In the genomic region with DNA sequence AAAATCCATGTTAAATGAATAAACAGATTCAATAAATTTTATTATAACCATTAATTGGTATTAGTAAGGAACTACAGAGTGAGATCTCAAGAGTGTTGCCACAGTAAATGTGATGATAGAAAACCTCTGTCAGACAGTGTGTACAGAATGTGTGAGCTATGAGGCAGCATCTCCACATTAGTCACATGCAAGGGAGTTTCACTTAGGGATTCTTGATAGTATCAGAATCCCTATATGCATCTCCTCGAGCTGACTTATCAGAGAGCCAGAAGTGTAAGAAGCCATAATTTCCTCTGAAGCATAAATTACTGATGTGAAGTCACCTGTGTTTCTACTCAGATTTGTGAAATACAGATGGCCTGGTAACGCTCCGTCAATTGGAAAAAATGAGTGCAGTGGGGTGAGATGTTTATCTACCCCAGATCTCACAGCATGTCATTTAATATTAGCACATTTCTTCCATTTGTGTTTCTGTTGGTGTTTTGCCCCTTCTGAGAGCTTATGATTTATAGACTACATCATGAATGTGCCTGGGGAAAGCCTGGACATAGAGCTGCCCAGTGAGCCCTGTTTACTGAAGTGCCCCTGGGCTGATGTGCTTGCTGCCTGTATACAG, we compare ENCODE assay signal across 24 cellular contexts.
DNase-seq lines count a peak whose midpoint lies in the region; ATAC-seq lines count a peak whose summit lies in the region.
"Had no signal": no experiment of that assay in that cellular context is flagged by ENCODE, and none has a peak within 500 bp of the region (broad histone marks: within the 10 kb centered on the region; RNA-seq: fewer than 3 reads in every experiment).

No MANE protein-coding gene starts in this region.

- H3K4me1 Mint-ChIP-seq in activated T-cell treated with anti-CD3 and anti-CD28 coated beads, Interleukin-2, amount 50 U/mL, for 72 hours (ENCODE audit: low read depth): no peaks in the 10 kb centered on the region
- H3K4me1 Mint-ChIP-seq: H9 had no signal

- DNase-seq in activated T-cell treated with anti-CD3 and anti-CD28 coated beads, Interleukin-2, amount 50 U/mL, for 72 hours: no peak
- no peak for DNase-seq in activated T-cell treated with anti-CD3 and anti-CD28 coated beads, Interleukin-2, amount 50 U/mL, for 48 hours
- DNase-seq in NCI-H1417 treated with DMSO at 0.1 percent for 48 hours (lab: John Stamatoyannopoulos, UW) (peak; percentile 16), SK-N-DZ (ENCODE audit: low spot score) (peak; percentile 91), retina (peak; percentile 36), foreskin melanocyte (no peak), NCI-H2107 (lab: John Stamatoyannopoulos, UW) (no peak)
- DNase-seq: ACHN; Caco-2; CD4-positive, alpha-beta memory T cell; GM23248; H9; HFFc6; MM.1S; NCI-H1048; NCI-H1436 treated with DMSO at 0.1 percent for 48 hours; NCI-H1930; NCI-H345; NCI-H524; NCI-H82; OCI-M1; SJCRH30 had no signal

- no peak overlapping the region for H3K4me3 Mint-ChIP-seq in activated T-cell treated with anti-CD3 and anti-CD28 coated beads, Interleukin-2, amount 50 U/mL, for 72 hours
- H3K4me3 Mint-ChIP-seq: CD4-positive, alpha-beta memory T cell; H9; HFFc6 had no signal

- peaks cover 1% of the 10 kb centered on the region in 2 donors for H3K9me3 Mint-ChIP-seq in activated T-cell treated with anti-CD3 and anti-CD28 coated beads, Interleukin-2, amount 50 U/mL, for 72 hours
- H3K9me3 Mint-ChIP-seq: HFFc6 had no signal

- no peak overlapping the region for H3K27ac Mint-ChIP-seq in activated T-cell treated with anti-CD3 and anti-CD28 coated beads, Interleukin-2, amount 50 U/mL, for 72 hours
- H3K27ac Mint-ChIP-seq: CD4-positive, alpha-beta memory T cell; H9; HFFc6 had no signal

- peaks cover 23% of the 10 kb centered on the region for H3K27me3 Mint-ChIP-seq in activated T-cell treated with anti-CD3 and anti-CD28 coated beads, Interleukin-2, amount 50 U/mL, for 72 hours (ENCODE audit: low read depth)

- H3K36me3 Mint-ChIP-seq in activated T-cell treated with anti-CD3 and anti-CD28 coated beads, Interleukin-2, amount 50 U/mL, for 72 hours (ENCODE audit: insufficient read depth in 2 of 2): peaks cover 0 to 3% of the 10 kb centered on the region in 2 donors
- H3K36me3 Mint-ChIP-seq: CD4-positive, alpha-beta memory T cell had no signal

- peak; percentile 69 to 79 for ATAC-seq in activated T-cell treated with anti-CD3 and anti-CD28 coated beads, Interleukin-2, amount 50 U/mL, for 72 hours (replicated peaks in 1 of 2)
- ATAC-seq: HepG2, K562 had no signal

Comparison
In these comparisons a context has a peak if more than half of its experiments do, and no peak if none do; other contexts are left out.
1. DNase-seq: peak in NCI-H1417 treated with DMSO at 0.1 percent for 48 hours (single experiment), SK-N-DZ (single experiment) and retina (single experiment); none in activated T-cell treated with anti-CD3 and anti-CD28 coated beads, Interleukin-2, amount 50 U/mL, for 72 hours (0 of 2), activated T-cell treated with anti-CD3 and anti-CD28 coated beads, Interleukin-2, amount 50 U/mL, for 48 hours (0 of 2), foreskin melanocyte (single experiment) and NCI-H2107 (single experiment).